ENCODE assay signal across 17 cellular contexts in genomic region chr7:2394566-2395082, GRCh38. TPM values are rescaled to one million over a fixed set of nuclear protein-coding genes. Genes with fewer than 3 reads are reported as not detected.
DNase-seq lines count a peak whose midpoint lies in the region; ATAC-seq and TF ChIP-seq lines count a peak whose summit lies in the region.
"Had no signal": no experiment of that assay in that cellular context is flagged by ENCODE, and none has a peak within 500 bp of the region (broad histone marks: within the 10 kb centered on the region; RNA-seq: fewer than 3 reads in every experiment).

No MANE protein-coding gene starts in this region.

- WGBS in neuronal stem cell (ENCODE audit: extremely low coverage in 2 of 2, insufficient read length in 2 of 2, insufficient replicate concordance in 1 of 2), 2 donors: no CpG with 5 or more reads among the region's 21 CpGs

- H4K91ac ChIP-seq in neuronal stem cell (ENCODE audit: low read depth, low read length, poor library complexity): no peak overlapping the region

- DNase-seq in natural killer cell treated with Interleukin-12 subunit alpha and Interleukin-12 subunit beta and Interleukin-15 and Interleukin-18, amount 100 ng/mL, for 72 hours (ENCODE audit: low spot score): peak; percentile 58
- DNase-seq in natural killer cell (no peak), neuronal stem cell (ENCODE audit: low spot score) (no peak), GDM1 (lab: John Stamatoyannopoulos, UW) (no peak)
- DNase-seq: C1 segment of cervical spinal cord; Calu3; CD4-positive, alpha-beta memory T cell; COR-L47; DMS53; DMS79 treated with DMSO at 0.1 percent for 48 hours; HFFc6 had no signal

- no peak overlapping the region for H2BK5ac ChIP-seq in neuronal stem cell (ENCODE audit: low read length)

- peak overlapping the region; percentile 11 for H2AK5ac ChIP-seq in neuronal stem cell (ENCODE audit: low read depth, low read length)

- no peak overlapping the region for H3K23ac ChIP-seq in neuronal stem cell (ENCODE audit: low read depth, low read length, poor library complexity)

- no peaks in the 10 kb centered on the region for H3K36me3 Mint-ChIP-seq in natural killer cell treated with Interleukin-12 subunit alpha and Interleukin-12 subunit beta and Interleukin-15 and Interleukin-18, amount 100 ng/mL, for 72 hours
- H3K36me3 Mint-ChIP-seq in natural killer cell: no peaks in the 10 kb centered on the region
- H3K36me3 Mint-ChIP-seq: CD4-positive, alpha-beta memory T cell had no signal

- H3K27me3 Mint-ChIP-seq in natural killer cell treated with Interleukin-12 subunit alpha and Interleukin-12 subunit beta and Interleukin-15 and Interleukin-18, amount 100 ng/mL, for 72 hours: no peaks in the 10 kb centered on the region
- H3K27me3 Mint-ChIP-seq in natural killer cell (ENCODE audit: low read depth in 2 of 2): peaks cover 0 to 3% of the 10 kb centered on the region in 2 donors
- H3K27me3 Mint-ChIP-seq: B cell; CD4-positive, alpha-beta memory T cell had no signal

- 0 out of 22 replicates have a peak, but pooled peaks cover 0 to 4% (median 0%) of the 10 kb centered on the region in 11 experiments for H3K36me3 ChIP-seq in BLaER1 treated with 17β-estradiol and CSF1 and Interleukin-3, amounts not matched to agents 10 nM and 100 nM
- H3K36me3 ChIP-seq in neuronal stem cell (replicated peaks in 1 of 2; ENCODE audit: control insufficient read depth in 2 of 2, insufficient read depth in 2 of 2, low read length in 2 of 2): no peaks in the 10 kb centered on the region
- H3K36me3 ChIP-seq: HAP-1 had no signal

- peak overlapping the region in 8 of 11 experiments; percentile 18 to 56 (median 41); a peak in 13 of 22 replicates for H3K27ac ChIP-seq in BLaER1 treated with 17β-estradiol and CSF1 and Interleukin-3, amounts not matched to agents 10 nM and 100 nM
- no peak overlapping the region for H3K27ac ChIP-seq in neuronal stem cell (replicated peaks; ENCODE audit: low read length)

- peak overlapping the region in 5 of 11 experiments; percentile 19 to 52 (median 34); a peak in 3 of 22 replicates for H3K9ac ChIP-seq in BLaER1 treated with 17β-estradiol and CSF1 and Interleukin-3, amounts not matched to agents 10 nM and 100 nM
- H3K9ac ChIP-seq in neuronal stem cell (ENCODE audit: low read depth, low read length, poor library complexity): no peak overlapping the region

- ATAC-seq in natural killer cell treated with Interleukin-12 subunit alpha and Interleukin-12 subunit beta and Interleukin-15 and Interleukin-18, amount 100 ng/mL, for 72 hours: no peak
- ATAC-seq in natural killer cell (no peak), HG03342 (IDR thresholded peaks at IDR 0.05; ENCODE audit: unreplicated experiment) (no peak)
- ATAC-seq: GM12878, GM23338 had no signal

- H3K27ac Mint-ChIP-seq in natural killer cell treated with Interleukin-12 subunit alpha and Interleukin-12 subunit beta and Interleukin-15 and Interleukin-18, amount 100 ng/mL, for 72 hours: no peak overlapping the region
- no peak overlapping the region for H3K27ac Mint-ChIP-seq in natural killer cell
- H3K27ac Mint-ChIP-seq: B cell, GM23338, HFFc6 had no signal

- H4K20me1 ChIP-seq in BLaER1 treated with 17β-estradiol and CSF1 and Interleukin-3, amounts not matched to agents 10 nM and 100 nM: no peaks in the 10 kb centered on the region

- H3K4me3 Mint-ChIP-seq in natural killer cell treated with Interleukin-12 subunit alpha and Interleukin-12 subunit beta and Interleukin-15 and Interleukin-18, amount 100 ng/mL, for 72 hours: no peak overlapping the region
- no peak overlapping the region for H3K4me3 Mint-ChIP-seq in natural killer cell
- H3K4me3 Mint-ChIP-seq: B cell; CD4-positive, alpha-beta memory T cell; GM23338; HFFc6 had no signal

- no peaks in the 10 kb centered on the region for H3K27me3 ChIP-seq in BLaER1 treated with 17β-estradiol and CSF1 and Interleukin-3, amounts not matched to agents 10 nM and 100 nM
- H3K27me3 ChIP-seq in neuronal stem cell (ENCODE audit: control insufficient read depth in 3 of 3, insufficient read depth in 3 of 3, low read depth in 1 of 3, low read length in 3 of 3): no peaks in the 10 kb centered on the region

- no peak overlapping the region for H3K4ac ChIP-seq in neuronal stem cell (ENCODE audit: low read length)

- peak overlapping the region; percentile 13 for H3K18ac ChIP-seq in neuronal stem cell (ENCODE audit: low read length)

- no peaks in the 10 kb centered on the region for H3K9me3 Mint-ChIP-seq in natural killer cell treated with Interleukin-12 subunit alpha and Interleukin-12 subunit beta and Interleukin-15 and Interleukin-18, amount 100 ng/mL, for 72 hours
- H3K9me3 Mint-ChIP-seq in natural killer cell: no peaks in the 10 kb centered on the region
- H3K9me3 Mint-ChIP-seq: CD4-positive, alpha-beta memory T cell; GM23338; HFFc6 had no signal

- H3K4me1 ChIP-seq in BLaER1 treated with 17β-estradiol and CSF1 and Interleukin-3, amounts not matched to agents 10 nM and 100 nM: peaks cover 56 to 94% (median 85%) of the 10 kb centered on the region in 10 experiments
- H3K4me1 ChIP-seq in neuronal stem cell (ENCODE audit: control insufficient read depth in 2 of 2, insufficient read depth in 1 of 2, low read depth in 1 of 2, low read length in 2 of 2): peaks cover 7 to 8% of the 10 kb centered on the region in 2 donors

- no peak overlapping the region for H3K4me3 ChIP-seq in BLaER1 treated with 17β-estradiol and CSF1 and Interleukin-3, amounts not matched to agents 10 nM and 100 nM
- H3K4me3 ChIP-seq in neuronal stem cell (ENCODE audit: low read length in 2 of 2): no peak overlapping the region
- H3K4me3 ChIP-seq: GM12878, GM23338, HAP-1 had no signal

- peaks cover 13 to 16% of the 10 kb centered on the region in 2 donors for H3K4me1 Mint-ChIP-seq in natural killer cell treated with Interleukin-12 subunit alpha and Interleukin-12 subunit beta and Interleukin-15 and Interleukin-18, amount 100 ng/mL, for 72 hours (ENCODE audit: low read depth in 2 of 2)
- H3K4me1 Mint-ChIP-seq in natural killer cell: peaks cover 9 to 29% of the 10 kb centered on the region in 2 donors

- no peak overlapping the region for H2BK120ac ChIP-seq in neuronal stem cell (ENCODE audit: low read depth, low read length)

- no peak overlapping the region for H2AFZ ChIP-seq in neuronal stem cell (ENCODE audit: low read length)
- H2AFZ ChIP-seq: GM23338 had no signal

- peak overlapping the region; percentile 56 for H3K14ac ChIP-seq in neuronal stem cell (ENCODE audit: low read length)

- intact Hi-C loops in natural killer cell (cut with micrococcal nuclease): no loop called here

- peaks cover 0 to 12% (median 5%) of the 10 kb centered on the region in 11 experiments; a peak in 8 of 22 replicates for H3K9me3 ChIP-seq in BLaER1 treated with 17β-estradiol and CSF1 and Interleukin-3, amounts not matched to agents 10 nM and 100 nM (replicated peaks in 1 of 11)
- H3K9me3 ChIP-seq in neuronal stem cell (replicated peaks in 1 of 2; ENCODE audit: control insufficient read depth in 2 of 2, insufficient read depth in 1 of 2, low read depth in 1 of 2, low read length in 2 of 2): no peaks in the 10 kb centered on the region
- H3K9me3 ChIP-seq: HAP-1 had no signal

- H3K79me1 ChIP-seq in neuronal stem cell (ENCODE audit: low read depth, low read length): peaks cover 2% of the 10 kb centered on the region

- no peak overlapping the region for H2BK15ac ChIP-seq in neuronal stem cell (ENCODE audit: low read length)

- no peak overlapping the region for H4K8ac ChIP-seq in neuronal stem cell (ENCODE audit: low read depth, low read length)

- TF ChIP-seq CTCF in natural killer cell (IDR thresholded peaks at IDR 0.05): no peak

- peak overlapping the region; percentile 22 for H2BK12ac ChIP-seq in neuronal stem cell (ENCODE audit: low read length)

- H3K4me2 ChIP-seq in BLaER1 treated with 17β-estradiol and CSF1 and Interleukin-3, amounts not matched to agents 10 nM and 100 nM: peak overlapping the region; percentile 23 to 79 (median 69); a peak in 20 of 22 replicates
- no peak overlapping the region for H3K4me2 ChIP-seq in neuronal stem cell (ENCODE audit: insufficient read depth, low read length, poor library complexity, severe bottlenecking)
- H3K4me2 ChIP-seq: GM23338 had no signal

RNA-seq across cellular contexts. Expression of gene CHST12, which starts 8.8 kb away (rescaled TPM):
- 10 to 100 TPM; 29.6 to 31.7 TPM for total RNA-seq in natural killer cell treated with Interleukin-12 subunit alpha and Interleukin-12 subunit beta and Interleukin-15 and Interleukin-18, amount 100 ng/mL, for 72 hours
- total RNA-seq in natural killer cell: 100 to 1,000 TPM; 102 to 159 (median 124) TPM
- polyA plus RNA-seq in neuronal stem cell (2013, experiment 1 of 2): 12.5 TPM
- 12.7 TPM for polyA plus RNA-seq in neuronal stem cell (2013, experiment 2 of 2)

RNA-seq across cellular contexts. Expression of gene EIF3B, which starts 40.0 kb away (rescaled TPM):
- 100 to 1,000 TPM; 229 to 348 TPM for total RNA-seq in natural killer cell treated with Interleukin-12 subunit alpha and Interleukin-12 subunit beta and Interleukin-15 and Interleukin-18, amount 100 ng/mL, for 72 hours
- 100 to 1,000 TPM; 194 to 219 (median 197) TPM for total RNA-seq in natural killer cell
- polyA plus RNA-seq in neuronal stem cell (2013, experiment 1 of 2): 81.1 TPM
- 83.2 TPM for polyA plus RNA-seq in neuronal stem cell (2013, experiment 2 of 2)
